ENCODE assay signal across 8 cellular contexts in the genomic region with DNA sequence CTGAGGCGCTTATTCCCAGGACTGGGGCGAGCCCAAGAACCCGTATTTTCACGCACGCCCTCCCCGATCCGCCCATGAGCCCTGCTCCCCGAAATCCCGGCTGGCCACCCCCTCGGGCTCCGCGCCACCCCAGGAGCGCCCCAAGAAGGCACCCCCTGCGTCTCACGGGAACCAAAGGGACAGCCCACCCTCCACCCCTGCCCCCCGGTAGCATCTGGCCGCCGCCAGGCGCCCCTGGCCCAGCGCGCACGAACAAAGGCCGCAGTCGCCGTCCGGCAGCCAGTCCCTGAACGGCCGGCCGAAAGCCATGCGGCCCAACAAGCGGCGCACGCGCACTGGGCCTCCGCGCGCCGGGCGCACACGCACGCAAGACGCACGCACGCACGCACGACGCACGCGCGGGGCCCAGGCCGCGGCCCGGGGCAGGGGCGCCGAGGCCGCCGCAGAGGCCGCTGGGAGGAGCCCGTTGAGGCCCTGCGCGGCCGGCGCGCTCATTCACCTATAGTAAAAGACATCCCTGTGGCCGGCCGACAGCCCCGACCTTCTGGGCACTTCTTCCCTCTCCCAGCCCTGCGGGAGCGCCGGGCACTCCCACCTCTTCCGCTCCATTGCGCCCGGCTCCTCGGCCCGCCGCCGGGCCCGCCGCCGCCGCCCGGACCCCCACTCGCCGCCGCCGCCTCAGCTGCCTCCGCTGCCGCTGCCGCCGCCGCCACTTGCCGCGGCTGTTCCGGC. TPM values are rescaled to one million over a fixed set of nuclear protein-coding genes. Genes with fewer than 3 reads are reported as not detected.
DNase-seq lines count a peak whose midpoint lies in the region; ATAC-seq and TF ChIP-seq lines count a peak whose summit lies in the region.

No MANE protein-coding gene starts in this region.

- POLR2A ChIA-PET in AG04450 (lab: Yijun Ruan, JAX) = interaction anchor here (1.0 to 1.6 kb wide), 4 partner anchors 9 to 61 kb away, joined by 3 to 5 read pairs (median 4); a partner anchor contains a TSS

- TF ChIP-seq CTCF in AG04450 (IDR thresholded peaks at IDR 0.05; ENCODE audit: low read depth, low read length) = no peak

- no peaks in the 10 kb centered on the region for H3K27me3 ChIP-seq in AG04450 (ENCODE audit: control insufficient read depth, insufficient read depth, low read length)

- DNase-seq in AG04450 (ENCODE audit: low read depth, low spot score) (peak; percentile 49), NCI-H2196 (lab: John Stamatoyannopoulos, UW; ENCODE audit: unreplicated experiment) (peak; percentile 92), cerebellar cortex (ENCODE audit: low spot score) (peak; percentile 80), kidney glomerular epithelial cell (lab: John Stamatoyannopoulos, UW) (peak; percentile 67)
- DNase-seq in activated CD4-positive, CD25-positive, alpha-beta regulatory T cell treated with anti-CD3 and anti-CD28 coated beads, Interleukin-2, amount 50 U/mL, for 72 hours = peak; percentile 87
- peak; percentile 87 for DNase-seq in stimulated activated CD4-positive, alpha-beta T cell treated with anti-CD3 and anti-CD28 coated beads, Interleukin-15, amount 100 ng/mL, for 24 hours

- peak overlapping the region; percentile 90 for H3K4me3 ChIP-seq in AG04450 (ENCODE audit: low read depth, low read length)

- H3K27ac ChIP-seq in AG04450 (ENCODE audit: low read depth, low read length) = peak overlapping the region; percentile 92

- ATAC-seq in GM18858 (IDR thresholded peaks at IDR 0.05; ENCODE audit: unreplicated experiment) (peak; percentile 37), HG03064 (IDR thresholded peaks at IDR 0.05; ENCODE audit: low read depth, unreplicated experiment) (peak; percentile 42)

- CTCF ChIA-PET in AG04450 (lab: Charles Lee) = interaction anchor here (1.3 kb wide), 1 partner anchor 234 kb away, joined by 4 read pairs; no protein-coding TSS in a partner anchor

- H3K9me3 ChIP-seq in AG04450 (ENCODE audit: control insufficient read depth, insufficient read depth, low read length) = peaks cover 2% of the 10 kb centered on the region; the same call in 1 of the 2 replicates

RNA-seq across cellular contexts. Expression of a gene that starts 0.5 kb away (rescaled TPM):
- polyA plus RNA-seq in AG04450 (2011; rRNA removed) = 21.9 and 35.4 TPM in 2 replicates
- polyA minus RNA-seq in AG04450 (2011; rRNA and poly(A)+ RNA removed) = 17.3 and 21.2 TPM in 2 replicates

RNA-seq across cellular contexts. Expression of a gene that starts 13.1 kb away (rescaled TPM):
- polyA plus RNA-seq in AG04450 (2011; rRNA removed) = 153 and 166 TPM in 2 replicates
- 25.5 and 26.5 TPM in 2 replicates for polyA minus RNA-seq in AG04450 (2011; rRNA and poly(A)+ RNA removed)

RNA-seq across cellular contexts. Expression of a gene that starts 24.1 kb away (rescaled TPM):
- polyA plus RNA-seq in AG04450 (2011; rRNA removed) = 5.4 and 6.2 TPM in 2 replicates
- polyA minus RNA-seq in AG04450 (2011; rRNA and poly(A)+ RNA removed) = 10.9 and 11.6 TPM in 2 replicates

Comparison
In these comparisons a context has a peak if more than half of its experiments do, and no peak if none do; other contexts are left out.
1. Peak in every context shown above with its lines: DNase-seq, ATAC-seq, H3K4me3 ChIP-seq and H3K27ac ChIP-seq.